11 cellular contexts compared by ENCODE assay signal in the genomic region with DNA sequence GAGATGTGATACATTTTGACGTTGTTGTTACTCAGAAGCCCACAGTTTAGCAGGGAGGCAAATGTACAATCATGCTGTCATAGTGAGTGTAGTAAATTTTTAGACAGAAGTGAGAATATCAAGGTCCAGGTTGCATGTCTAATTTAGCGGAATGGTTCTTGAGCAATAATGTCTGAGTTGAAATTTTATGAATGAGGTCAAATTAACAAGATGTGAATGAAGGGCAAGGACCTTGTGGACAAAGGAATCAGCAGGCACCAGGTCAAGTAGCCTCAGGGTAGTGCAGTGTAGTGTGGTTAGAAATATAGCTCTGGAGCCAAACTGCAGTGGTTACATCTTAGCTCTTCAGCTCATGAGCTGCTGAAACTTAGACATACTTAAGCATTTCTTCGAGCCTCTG. TPM values are rescaled to one million over a fixed set of nuclear protein-coding genes. Genes with fewer than 3 reads are reported as not detected.
DNase-seq lines count a peak whose midpoint lies in the region; ATAC-seq and TF ChIP-seq lines count a peak whose summit lies in the region.
"Had no signal": no experiment of that assay in that cellular context is flagged by ENCODE, and none has a peak within 500 bp of the region (broad histone marks: within the 10 kb centered on the region; RNA-seq: fewer than 3 reads in every experiment).

No MANE protein-coding gene starts in this region.

- H3K79me2 ChIP-seq in ACC112 (ENCODE audit: control insufficient read depth, insufficient read depth, low read length, unreplicated experiment) = no peaks in the 10 kb centered on the region

- ATAC-seq in left lobe of liver = peak; percentile 30
- no peak for ATAC-seq in mucosa of descending colon
- ATAC-seq: GM23338 had no signal

- WGBS in suprapubic skin = 61% methylated on average over 3 of the region's 3 CpGs

- TF ChIP-seq CTCF in mucosa of descending colon (IDR thresholded peaks at IDR 0.05) (no peak), suprapubic skin (IDR thresholded peaks at IDR 0.05) (no peak)

- peaks cover 11% of the 10 kb centered on the region for H3K9me3 Mint-ChIP-seq in activated T-helper 1 cell treated with anti-CD3 and anti-CD28 coated beads, Interleukin-12 subunit alpha, Interleukin-12 subunit beta, Interleukin-2, Interleukin-4 antibody, amounts not matched to agents 30 ng/mL and 10 ng/mL and 1 ng/mL, durations not matched to agents 14 hours and 24 hours and 36 hours
- H3K9me3 Mint-ChIP-seq: GM23338 had no signal

- H3K27ac Mint-ChIP-seq in activated T-helper 1 cell treated with anti-CD3 and anti-CD28 coated beads, Interleukin-12 subunit alpha, Interleukin-12 subunit beta, Interleukin-2, Interleukin-4 antibody, amounts not matched to agents 30 ng/mL and 10 ng/mL and 1 ng/mL, durations not matched to agents 14 hours and 24 hours and 36 hours = peak overlapping the region; percentile 90
- H3K27ac Mint-ChIP-seq: GM23338 had no signal

- H3K4me3 ChIP-seq in ACC112 (ENCODE audit: low read depth, low read length) (no peak overlapping the region), mucosa of descending colon (no peak overlapping the region), suprapubic skin (no peak overlapping the region)
- H3K4me3 ChIP-seq: GM23338 had no signal

- DNase-seq in ELR (ENCODE audit: low read depth) (peak; percentile 75), left lobe of liver (ENCODE audit: low spot score) (no peak), mucosa of descending colon (no peak), suprapubic skin (ENCODE audit: low spot score in 2 of 2) (no peak), ureter (ENCODE audit: low spot score) (no peak), UCSD-AML1 (lab: John Stamatoyannopoulos, UW; ENCODE audit: unreplicated experiment) (no peak)
- DNase-seq in activated T-helper 1 cell treated with anti-CD3 and anti-CD28 coated beads, Interleukin-12 subunit alpha, Interleukin-12 subunit beta, Interleukin-2, Interleukin-4 antibody, amounts not matched to agents 30 ng/mL and 10 ng/mL and 1 ng/mL, durations not matched to agents 14 hours and 24 hours and 36 hours (ENCODE audit: low spot score) = no peak

- H3K27me3 ChIP-seq in ACC112 (ENCODE audit: insufficient read depth, low read length) (no peaks in the 10 kb centered on the region), suprapubic skin (no peaks in the 10 kb centered on the region)

- H3K27me3 Mint-ChIP-seq in activated T-helper 1 cell treated with anti-CD3 and anti-CD28 coated beads, Interleukin-12 subunit alpha, Interleukin-12 subunit beta, Interleukin-2, Interleukin-4 antibody, amounts not matched to agents 30 ng/mL and 10 ng/mL and 1 ng/mL, durations not matched to agents 14 hours and 24 hours and 36 hours (ENCODE audit: insufficient read depth) = no peaks in the 10 kb centered on the region

- TF ChIP-seq EP300 in suprapubic skin (IDR thresholded peaks at IDR 0.05) = no peak

- H3K4me3 Mint-ChIP-seq in activated T-helper 1 cell treated with anti-CD3 and anti-CD28 coated beads, Interleukin-12 subunit alpha, Interleukin-12 subunit beta, Interleukin-2, Interleukin-4 antibody, amounts not matched to agents 30 ng/mL and 10 ng/mL and 1 ng/mL, durations not matched to agents 14 hours and 24 hours and 36 hours = peak overlapping the region; percentile 53
- H3K4me3 Mint-ChIP-seq: GM23338 had no signal

- peaks cover 44% of the 10 kb centered on the region for H3K36me3 Mint-ChIP-seq in activated T-helper 1 cell treated with anti-CD3 and anti-CD28 coated beads, Interleukin-12 subunit alpha, Interleukin-12 subunit beta, Interleukin-2, Interleukin-4 antibody, amounts not matched to agents 30 ng/mL and 10 ng/mL and 1 ng/mL, durations not matched to agents 14 hours and 24 hours and 36 hours (ENCODE audit: low read depth)

- no peak for TF ChIP-seq POLR2A in suprapubic skin (IDR thresholded peaks at IDR 0.05)

- H3K27ac ChIP-seq in ACC112 (ENCODE audit: low read depth, low read length) (peak overlapping the region; percentile 95), suprapubic skin (no peak overlapping the region)
- H3K27ac ChIP-seq: HL-60 had no signal

- H3K9me3 ChIP-seq in mucosa of descending colon = no peaks in the 10 kb centered on the region
- no peaks in the 10 kb centered on the region for H3K9me3 ChIP-seq in suprapubic skin

- H3K36me3 ChIP-seq in ACC112 (ENCODE audit: insufficient read depth, low read length) = no peaks in the 10 kb centered on the region
- no peaks in the 10 kb centered on the region for H3K36me3 ChIP-seq in mucosa of descending colon (ENCODE audit: low read depth)
- no peaks in the 10 kb centered on the region for H3K36me3 ChIP-seq in suprapubic skin

- H3K4me1 Mint-ChIP-seq in activated T-helper 1 cell treated with anti-CD3 and anti-CD28 coated beads, Interleukin-12 subunit alpha, Interleukin-12 subunit beta, Interleukin-2, Interleukin-4 antibody, amounts not matched to agents 30 ng/mL and 10 ng/mL and 1 ng/mL, durations not matched to agents 14 hours and 24 hours and 36 hours (ENCODE audit: low read depth) = peaks cover 64% of the 10 kb centered on the region

- H3K4me1 ChIP-seq in ACC112 (ENCODE audit: control insufficient read depth, insufficient read depth, low read length, unreplicated experiment) = peaks cover 49% of the 10 kb centered on the region
- no peaks in the 10 kb centered on the region for H3K4me1 ChIP-seq in mucosa of descending colon (ENCODE audit: low read depth)
- peaks cover 24% of the 10 kb centered on the region for H3K4me1 ChIP-seq in suprapubic skin

- H2AFZ ChIP-seq in ACC112 (ENCODE audit: low read length, unreplicated experiment) = no peak overlapping the region

- intact Hi-C loops in activated T-helper 1 cell treated with anti-CD3 and anti-CD28 coated beads, Interleukin-12 subunit alpha, Interleukin-12 subunit beta, Interleukin-2, Interleukin-4 antibody, amounts not matched to agents 30 ng/mL and 10 ng/mL and 1 ng/mL, durations not matched to agents 14 hours and 24 hours and 36 hours (cut with micrococcal nuclease) = loop anchor here (1.0 to 2.0 kb wide), 7 partner anchors 8 to 175 kb away; a partner anchor contains a TSS
- intact Hi-C loops in mucosa of descending colon (cut with DNase I, micrococcal nuclease) = no loop called here

RNA-seq across cellular contexts. Expression of a gene that starts 36.2 kb away (rescaled TPM):
- 200 and 207 TPM in 2 replicates for total RNA-seq in activated T-helper 1 cell treated with anti-CD3 and anti-CD28 coated beads, Interleukin-12 subunit alpha, Interleukin-12 subunit beta, Interleukin-2, Interleukin-4 antibody, amounts not matched to agents 30 ng/mL and 10 ng/mL and 1 ng/mL, durations not matched to agents 14 hours and 24 hours and 36 hours
- total RNA-seq in left lobe of liver = 0.33 TPM
- total RNA-seq in mucosa of descending colon = 1 to 10 TPM; 1.0 to 1.3 (median 1.0) TPM
- 1 to 10 TPM in 3 of 4 donors, under 1 TPM in 1; 0.23 to 4.0 (median 1.4) TPM for total RNA-seq in suprapubic skin
- total RNA-seq in ureter = 1.5 TPM
- total RNA-seq: GM23338, kidney epithelial cell had no signal

Comparison
In these comparisons a context has a peak if more than half of its experiments do, and no peak if none do; other contexts are left out.
1. RNA of a gene that starts 36.2 kb away (total RNA-seq): 200 to 207 TPM in activated T-helper 1 cell treated with anti-CD3 and anti-CD28 coated beads, Interleukin-12 subunit alpha, Interleukin-12 subunit beta, Interleukin-2, Interleukin-4 antibody, amounts not matched to agents 30 ng/mL and 10 ng/mL and 1 ng/mL, durations not matched to agents 14 hours and 24 hours and 36 hours; 0.23 to 4.0 TPM in suprapubic skin, 1.5 TPM in ureter (single experiment), 1.0 to 1.3 TPM in mucosa of descending colon and 0.33 TPM in left lobe of liver (single experiment); every median in the first group is over 10 times any median in the second.